ENCODE assay signal across 9 cellular contexts in genomic region chr12:117209626-117210025, GRCh38.
"Had no signal": no experiment of that assay in that cellular context is flagged by ENCODE, and none has a peak within 500 bp of the region (broad histone marks: within the 10 kb centered on the region; RNA-seq: fewer than 3 reads in every experiment).

No MANE protein-coding gene starts in this region.

- H3K27ac Mint-ChIP-seq: IgD-negative memory B cell had no signal

- H3K27ac ChIP-seq: HL-60, KMS-11 had no signal

- ATAC-seq: HepG2 had no signal

- H3K9ac ChIP-seq: KMS-11 had no signal

- H3K4me1 Mint-ChIP-seq: IgD-negative memory B cell had no signal

- DNase-seq: IMR-90, Karpas-422, KBM-7, KG1 had no signal

- H3K4me3 Mint-ChIP-seq: IgD-negative memory B cell had no signal

- H3K9me3 Mint-ChIP-seq: IgD-negative memory B cell had no signal

- FAIRE-seq: HepG2, HTR-8/SVneo had no signal

- H3K4me2 ChIP-seq: KMS-11 had no signal
